In the genomic region with DNA sequence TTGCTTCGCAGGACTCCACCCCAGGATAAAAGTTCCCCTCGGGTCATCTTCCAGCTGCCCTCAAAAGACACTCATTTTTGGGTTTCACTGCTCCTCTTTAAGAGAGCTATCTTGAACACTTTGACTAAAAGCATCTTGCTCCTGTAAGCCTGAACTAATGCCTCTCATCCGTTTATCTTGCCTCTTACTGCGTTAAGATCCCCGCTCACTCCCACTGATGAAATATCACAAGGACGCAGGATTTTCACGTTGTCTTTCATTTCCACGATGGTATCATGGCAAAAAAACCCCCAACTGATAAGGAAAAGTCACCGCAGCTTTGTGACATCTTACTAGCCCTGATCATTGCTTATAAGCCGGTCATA, we compare ENCODE assay signal across 1 cellular context.
TF ChIP-seq lines count a peak whose summit lies in the region.

No MANE protein-coding gene starts in this region.

TF ChIP-seq in K562, 482 proteins besides CTCF, POLR2A, EP300 and RAD21 (continued from another document):
- TF ChIP-seq, protein P1, sequence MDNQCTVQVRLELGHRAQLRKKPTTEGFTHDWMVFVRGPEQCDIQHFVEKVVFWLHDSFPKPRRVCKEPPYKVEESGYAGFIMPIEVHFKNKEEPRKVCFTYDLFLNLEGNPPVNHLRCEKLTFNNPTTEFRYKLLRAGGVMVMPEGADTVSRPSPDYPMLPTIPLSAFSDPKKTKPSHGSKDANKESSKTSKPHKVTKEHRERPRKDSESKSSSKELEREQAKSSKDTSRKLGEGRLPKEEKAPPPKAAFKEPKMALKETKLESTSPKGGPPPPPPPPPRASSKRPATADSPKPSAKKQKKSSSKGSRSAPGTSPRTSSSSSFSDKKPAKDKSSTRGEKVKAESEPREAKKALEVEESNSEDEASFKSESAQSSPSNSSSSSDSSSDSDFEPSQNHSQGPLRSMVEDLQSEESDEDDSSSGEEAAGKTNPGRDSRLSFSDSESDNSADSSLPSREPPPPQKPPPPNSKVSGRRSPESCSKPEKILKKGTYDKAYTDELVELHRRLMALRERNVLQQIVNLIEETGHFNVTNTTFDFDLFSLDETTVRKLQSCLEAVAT (IDR thresholded peaks at IDR 0.05) = no peak
- TF ChIP-seq, protein P2, sequence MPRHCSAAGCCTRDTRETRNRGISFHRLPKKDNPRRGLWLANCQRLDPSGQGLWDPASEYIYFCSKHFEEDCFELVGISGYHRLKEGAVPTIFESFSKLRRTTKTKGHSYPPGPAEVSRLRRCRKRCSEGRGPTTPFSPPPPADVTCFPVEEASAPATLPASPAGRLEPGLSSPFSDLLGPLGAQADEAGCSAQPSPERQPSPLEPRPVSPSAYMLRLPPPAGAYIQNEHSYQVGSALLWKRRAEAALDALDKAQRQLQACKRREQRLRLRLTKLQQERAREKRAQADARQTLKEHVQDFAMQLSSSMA (CRISPR knock-in tag; IDR thresholded peaks at IDR 0.05) = no peak
- TF ChIP-seq, protein P3, sequence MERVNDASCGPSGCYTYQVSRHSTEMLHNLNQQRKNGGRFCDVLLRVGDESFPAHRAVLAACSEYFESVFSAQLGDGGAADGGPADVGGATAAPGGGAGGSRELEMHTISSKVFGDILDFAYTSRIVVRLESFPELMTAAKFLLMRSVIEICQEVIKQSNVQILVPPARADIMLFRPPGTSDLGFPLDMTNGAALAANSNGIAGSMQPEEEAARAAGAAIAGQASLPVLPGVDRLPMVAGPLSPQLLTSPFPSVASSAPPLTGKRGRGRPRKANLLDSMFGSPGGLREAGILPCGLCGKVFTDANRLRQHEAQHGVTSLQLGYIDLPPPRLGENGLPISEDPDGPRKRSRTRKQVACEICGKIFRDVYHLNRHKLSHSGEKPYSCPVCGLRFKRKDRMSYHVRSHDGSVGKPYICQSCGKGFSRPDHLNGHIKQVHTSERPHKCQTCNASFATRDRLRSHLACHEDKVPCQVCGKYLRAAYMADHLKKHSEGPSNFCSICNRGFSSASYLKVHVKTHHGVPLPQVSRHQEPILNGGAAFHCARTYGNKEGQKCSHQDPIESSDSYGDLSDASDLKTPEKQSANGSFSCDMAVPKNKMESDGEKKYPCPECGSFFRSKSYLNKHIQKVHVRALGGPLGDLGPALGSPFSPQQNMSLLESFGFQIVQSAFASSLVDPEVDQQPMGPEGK (CRISPR knock-in tag; IDR thresholded peaks at IDR 0.05; ENCODE audit: borderline replicate concordance) = no peak
- TF ChIP-seq, protein P4, sequence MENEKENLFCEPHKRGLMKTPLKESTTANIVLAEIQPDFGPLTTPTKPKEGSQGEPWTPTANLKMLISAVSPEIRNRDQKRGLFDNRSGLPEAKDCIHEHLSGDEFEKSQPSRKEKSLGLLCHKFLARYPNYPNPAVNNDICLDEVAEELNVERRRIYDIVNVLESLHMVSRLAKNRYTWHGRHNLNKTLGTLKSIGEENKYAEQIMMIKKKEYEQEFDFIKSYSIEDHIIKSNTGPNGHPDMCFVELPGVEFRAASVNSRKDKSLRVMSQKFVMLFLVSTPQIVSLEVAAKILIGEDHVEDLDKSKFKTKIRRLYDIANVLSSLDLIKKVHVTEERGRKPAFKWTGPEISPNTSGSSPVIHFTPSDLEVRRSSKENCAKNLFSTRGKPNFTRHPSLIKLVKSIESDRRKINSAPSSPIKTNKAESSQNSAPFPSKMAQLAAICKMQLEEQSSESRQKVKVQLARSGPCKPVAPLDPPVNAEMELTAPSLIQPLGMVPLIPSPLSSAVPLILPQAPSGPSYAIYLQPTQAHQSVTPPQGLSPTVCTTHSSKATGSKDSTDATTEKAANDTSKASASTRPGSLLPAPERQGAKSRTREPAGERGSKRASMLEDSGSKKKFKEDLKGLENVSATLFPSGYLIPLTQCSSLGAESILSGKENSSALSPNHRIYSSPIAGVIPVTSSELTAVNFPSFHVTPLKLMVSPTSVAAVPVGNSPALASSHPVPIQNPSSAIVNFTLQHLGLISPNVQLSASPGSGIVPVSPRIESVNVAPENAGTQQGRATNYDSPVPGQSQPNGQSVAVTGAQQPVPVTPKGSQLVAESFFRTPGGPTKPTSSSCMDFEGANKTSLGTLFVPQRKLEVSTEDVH (IDR thresholded peaks at IDR 0.05; ENCODE audit: low read depth, partially characterized antibody) = no peak
- no peak for TF ChIP-seq SRF (CRISPR knock-in tag; IDR thresholded peaks at IDR 0.05)
